In genomic region chr7:104963991-104964385, GRCh38 we compare ENCODE assay signal across 13 cellular contexts. TPM values are rescaled to one million over a fixed set of nuclear protein-coding genes. Genes with fewer than 3 reads are reported as not detected.
A peak's percentile ranks its signal among the peaks of the same experiment; 100 is the strongest.
DNase-seq lines count a peak whose midpoint lies in the region; ATAC-seq and TF ChIP-seq lines count a peak whose summit lies in the region.
"Had no signal": no experiment of that assay in that cellular context is flagged by ENCODE, and none has a peak within 500 bp of the region (broad histone marks: within the 10 kb centered on the region; RNA-seq: fewer than 3 reads in every experiment).

No MANE protein-coding gene starts in this region.

- H3K9me3 Mint-ChIP-seq in chondrocyte (ENCODE audit: low read depth) (no peaks in the 10 kb centered on the region), neural crest cell (peaks cover 4% of the 10 kb centered on the region)

- in situ Hi-C loops in HAP-1 (cut with MboI; ENCODE audit: low sequenced_read_pairs) = no loop called here

- no peaks in the 10 kb centered on the region for H3K36me3 ChIP-seq in HAP-1 (replicated peaks)

- no peaks in the 10 kb centered on the region for H3K27me3 ChIP-seq in HAP-1 (ENCODE audit: low read depth)

- H3K36me3 Mint-ChIP-seq in chondrocyte (ENCODE audit: low read depth) (no peaks in the 10 kb centered on the region), neural crest cell (ENCODE audit: low read depth) (peaks cover 4% of the 10 kb centered on the region)

- H3K4me1 Mint-ChIP-seq in chondrocyte (ENCODE audit: low read depth) = peaks cover 33% of the 10 kb centered on the region
- no peaks in the 10 kb centered on the region for H3K4me1 Mint-ChIP-seq in neural crest cell

- H3K27me3 Mint-ChIP-seq in chondrocyte (ENCODE audit: low read depth) (no peaks in the 10 kb centered on the region), neural crest cell (ENCODE audit: low read depth) (no peaks in the 10 kb centered on the region)
- H3K27me3 Mint-ChIP-seq: activated CD4-positive, alpha-beta memory T cell treated with anti-CD3 and anti-CD28 coated beads, Interleukin-2, amount 10 ng/mL, durations not matched to agents 7 days and 5 days had no signal

- peaks cover 2% of the 10 kb centered on the region; the same call in 1 of the 2 replicates for H3K9me3 ChIP-seq in HAP-1

- ATAC-seq in sciatic nerve = no peak
- ATAC-seq: HCT116 had no signal

- no peaks in the 10 kb centered on the region for H3K4me1 ChIP-seq in HAP-1

- peak overlapping the region; percentile 6 for H3K27ac Mint-ChIP-seq in chondrocyte (ENCODE audit: unreplicated experiment)
- peak overlapping the region; percentile 29 for H3K27ac Mint-ChIP-seq in neural crest cell (ENCODE audit: unreplicated experiment)
- H3K27ac Mint-ChIP-seq: activated CD4-positive, alpha-beta memory T cell treated with anti-CD3 and anti-CD28 coated beads, Interleukin-2, amount 10 ng/mL, durations not matched to agents 7 days and 5 days had no signal

- H3K4me3 ChIP-seq in HAP-1 = no peak overlapping the region

- peak; percentile 84 for DNase-seq in Daoy (ENCODE audit: low read depth)
- DNase-seq in M059J (ENCODE audit: low read depth) = peak; percentile 61
- DNase-seq in chondrocyte (ENCODE audit: low spot score) = no peak
- no peak for DNase-seq in neural crest cell (ENCODE audit: low read depth, low spot score)
- no peak for DNase-seq in HAP-1 (ENCODE audit: low spot score in 2 of 2)
- no peak for DNase-seq in D341Med (ENCODE audit: low spot score)
- DNase-seq in sciatic nerve (ENCODE audit: low spot score) = no peak
- DNase-seq: activated CD4-positive, alpha-beta memory T cell treated with anti-CD3 and anti-CD28 coated beads, Interleukin-2, amount 10 ng/mL, durations not matched to agents 7 days and 5 days; amniotic stem cell; foreskin fibroblast; NCI-H187; stimulated activated naive CD4-positive, alpha-beta T cell treated with Interleukin-2 at 50 U/mL for 16 hours had no signal

- intact Hi-C loops in sciatic nerve (cut with DNase I) = no loop called here

- no peak overlapping the region for H3K4me3 Mint-ChIP-seq in chondrocyte (ENCODE audit: unreplicated experiment)
- no peak overlapping the region for H3K4me3 Mint-ChIP-seq in neural crest cell
- H3K4me3 Mint-ChIP-seq: activated CD4-positive, alpha-beta memory T cell treated with anti-CD3 and anti-CD28 coated beads, Interleukin-2, amount 10 ng/mL, durations not matched to agents 7 days and 5 days had no signal

- TF ChIP-seq CTCF in chondrocyte (IDR thresholded peaks at IDR 0.05) = no peak
- no peak for TF ChIP-seq CTCF in neural crest cell (conservative IDR thresholded peaks at IDR 0.05)

RNA-seq across cellular contexts. Expression of gene KMT2E, which starts 50.0 kb away (rescaled TPM):
- 36.7 and 66.7 TPM in 2 replicates for total RNA-seq in Daoy (2014; rRNA removed; shearing (Covaris generic))
- total RNA-seq in M059J (2014; rRNA removed; shearing (Covaris generic)) = 41.5 and 43.6 TPM in 2 replicates
- total RNA-seq in chondrocyte = 59.6 to 63.1 TPM (median 59.9 TPM) in 3 replicates
- 75.5 and 79.6 TPM in 2 replicates for total RNA-seq in neural crest cell
- total RNA-seq in sciatic nerve = 161 TPM

Comparison
In these comparisons a context has a peak if more than half of its experiments do, and no peak if none do; other contexts are left out.
1. DNase-seq: peak in Daoy (single experiment) and M059J (single experiment); none in chondrocyte (single experiment), neural crest cell (single experiment), HAP-1 (0 of 2), D341Med (single experiment) and sciatic nerve (single experiment).